Comparison of ENCODE assay signal across 24 cellular contexts in the genomic region with DNA sequence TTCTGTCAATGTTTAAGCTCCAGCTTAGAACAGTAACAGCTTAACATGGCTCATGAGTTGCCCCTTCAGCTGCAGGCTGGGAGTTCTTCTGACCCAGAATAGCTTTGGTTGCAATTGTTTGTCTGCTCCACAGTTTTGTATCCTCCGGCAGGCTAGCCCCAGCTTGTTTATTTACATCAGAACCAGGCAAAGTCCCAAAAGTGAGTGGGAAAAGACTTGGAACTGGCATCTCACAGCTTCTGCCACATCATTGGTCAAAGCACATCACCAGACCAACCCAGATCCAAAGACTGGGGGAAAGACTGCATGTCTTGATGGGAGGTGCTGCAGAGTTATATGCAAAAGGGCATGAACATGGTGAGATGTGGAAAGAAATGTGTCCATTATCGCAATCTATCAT.
DNase-seq lines count a peak whose midpoint lies in the region; ATAC-seq and TF ChIP-seq lines count a peak whose summit lies in the region.
"Had no signal": no experiment of that assay in that cellular context is flagged by ENCODE, and none has a peak within 500 bp of the region (broad histone marks: within the 10 kb centered on the region; RNA-seq: fewer than 3 reads in every experiment).

No MANE protein-coding gene starts in this region.

- H3K4me3 ChIP-seq in adipocyte (ENCODE audit: low read length) (peak overlapping the region; percentile 10), lower lobe of right lung (no peak overlapping the region), vagina (no peak overlapping the region)
- H3K4me3 ChIP-seq: heart left ventricle, testis had no signal

- intact Hi-C loops in lower lobe of right lung (cut with DNase I) (no loop called here), vagina (cut with DNase I) (no loop called here)

- peaks cover 28% of the 10 kb centered on the region for H3K4me1 Mint-ChIP-seq in activated T-cell treated with anti-CD3 and anti-CD28 coated beads, Interleukin-2, amount 50 U/mL, for 72 hours (ENCODE audit: low read depth)
- H3K4me1 Mint-ChIP-seq: CD4-positive, CD25-positive, alpha-beta regulatory T cell had no signal

- H3K9ac ChIP-seq in adipocyte (ENCODE audit: low read length) = peak overlapping the region; percentile 38

- no peak overlapping the region for H3K27ac Mint-ChIP-seq in activated T-cell treated with anti-CD3 and anti-CD28 coated beads, Interleukin-2, amount 50 U/mL, for 72 hours
- H3K27ac Mint-ChIP-seq: activated naive CD4-positive, alpha-beta T cell treated with anti-CD3 and anti-CD28 coated beads, Interleukin-2, amount 50 U/mL, for 72 hours; CD4-positive, CD25-positive, alpha-beta regulatory T cell; naive thymus-derived CD8-positive, alpha-beta T cell; progenitor cell of endocrine pancreas had no signal

- TF ChIP-seq POLR2A in vagina (IDR thresholded peaks at IDR 0.05) = no peak

- no peaks in the 10 kb centered on the region for H3K36me3 Mint-ChIP-seq in activated T-cell treated with anti-CD3 and anti-CD28 coated beads, Interleukin-2, amount 50 U/mL, for 72 hours (ENCODE audit: insufficient read depth in 2 of 2)
- H3K36me3 Mint-ChIP-seq: CD4-positive, CD25-positive, alpha-beta regulatory T cell; naive thymus-derived CD8-positive, alpha-beta T cell had no signal

- no peak overlapping the region for H3K4me3 Mint-ChIP-seq in activated T-cell treated with anti-CD3 and anti-CD28 coated beads, Interleukin-2, amount 50 U/mL, for 72 hours
- H3K4me3 Mint-ChIP-seq: CD4-positive, CD25-positive, alpha-beta regulatory T cell; naive thymus-derived CD8-positive, alpha-beta T cell had no signal

- peaks cover 44% of the 10 kb centered on the region for H3K27me3 Mint-ChIP-seq in activated T-cell treated with anti-CD3 and anti-CD28 coated beads, Interleukin-2, amount 50 U/mL, for 72 hours (ENCODE audit: low read depth)

- peaks cover 5% of the 10 kb centered on the region for H3K9me3 ChIP-seq in adipocyte (ENCODE audit: control insufficient read depth, low read length)
- no peaks in the 10 kb centered on the region for H3K9me3 ChIP-seq in lower lobe of right lung
- H3K9me3 ChIP-seq in vagina = no peaks in the 10 kb centered on the region
- H3K9me3 ChIP-seq: testis had no signal

- peak; percentile 0 for DNase-seq in EH (ENCODE audit: low read depth)
- DNase-seq in adipocyte (ENCODE audit: low read depth) = peak; percentile 24
- peak; percentile 94 for DNase-seq in fibroblast of peridontal ligament (ENCODE audit: extremely low read depth)
- DNase-seq in putamen (ENCODE audit: low spot score) = peak; percentile 3
- no peak for DNase-seq in activated T-cell treated with anti-CD3 and anti-CD28 coated beads, Interleukin-2, amount 50 U/mL, for 72 hours
- no peak for DNase-seq in lower lobe of right lung
- DNase-seq in vagina (ENCODE audit: extremely low spot score in 2 of 2) = no peak
- DNase-seq: activated CD4-positive, alpha-beta T cell treated with anti-CD3 and anti-CD28 coated beads for 48 hours; CD4-positive, CD25-positive, alpha-beta regulatory T cell; DND-41; GOT3; heart left ventricle; islet precursor cell; KG1; naive thymus-derived CD8-positive, alpha-beta T cell; NCI-H1417; NCI-H2029 treated with DMSO at 0.1 percent for 48 hours; NCI-H345; SHP77 treated with DMSO at 0.1 percent for 48 hours; stimulated activated naive CD4-positive, alpha-beta T cell; testis had no signal

- H3K27me3 ChIP-seq in adipocyte (replicated peaks; ENCODE audit: control insufficient read depth, insufficient read depth, low read length) = no peaks in the 10 kb centered on the region
- no peaks in the 10 kb centered on the region for H3K27me3 ChIP-seq in lower lobe of right lung (ENCODE audit: low read depth)
- no peaks in the 10 kb centered on the region for H3K27me3 ChIP-seq in vagina
- H3K27me3 ChIP-seq: heart left ventricle, testis had no signal

- no peaks in the 10 kb centered on the region for H3K36me3 ChIP-seq in adipocyte (ENCODE audit: control insufficient read depth, insufficient read depth, low read length, severe bottlenecking)
- no peaks in the 10 kb centered on the region for H3K36me3 ChIP-seq in lower lobe of right lung
- no peaks in the 10 kb centered on the region for H3K36me3 ChIP-seq in vagina
- H3K36me3 ChIP-seq: heart left ventricle had no signal

- H3K4me1 ChIP-seq in adipocyte (ENCODE audit: control insufficient read depth, insufficient read depth, low read length) (peaks cover 25% of the 10 kb centered on the region), lower lobe of right lung (no peaks in the 10 kb centered on the region), vagina (peaks cover 28% of the 10 kb centered on the region)
- H3K4me1 ChIP-seq: testis had no signal

- TF ChIP-seq CTCF in lower lobe of right lung (IDR thresholded peaks at IDR 0.05) = no peak
- no peak for TF ChIP-seq CTCF in vagina (IDR thresholded peaks at IDR 0.05)

- H3K27ac ChIP-seq in lower lobe of right lung (no peak overlapping the region), vagina (no peak overlapping the region)
- H3K27ac ChIP-seq: heart left ventricle, testis had no signal

- H3K9me3 Mint-ChIP-seq in activated T-cell treated with anti-CD3 and anti-CD28 coated beads, Interleukin-2, amount 50 U/mL, for 72 hours = peaks cover 2 to 4% of the 10 kb centered on the region in 2 donors

- ATAC-seq in activated T-cell treated with anti-CD3 and anti-CD28 coated beads, Interleukin-2, amount 50 U/mL, for 72 hours (replicated peaks in 1 of 2) = no peak
- no peak for ATAC-seq in lower lobe of right lung
- ATAC-seq in HG03342 (IDR thresholded peaks at IDR 0.05; ENCODE audit: unreplicated experiment) = no peak
- ATAC-seq: activated naive CD4-positive, alpha-beta T cell treated with anti-CD3 and anti-CD28 coated beads, Interleukin-2, amount 50 U/mL, for 72 hours; heart left ventricle; naive thymus-derived CD8-positive, alpha-beta T cell had no signal

Comparison
In these comparisons a context has a peak if more than half of its experiments do, and no peak if none do; other contexts are left out.
1. DNase-seq: peak in EH (single experiment), adipocyte (single experiment), fibroblast of peridontal ligament (single experiment) and putamen (single experiment); none in activated T-cell treated with anti-CD3 and anti-CD28 coated beads, Interleukin-2, amount 50 U/mL, for 72 hours (0 of 2), lower lobe of right lung (single experiment) and vagina (0 of 2).